Comparison of ENCODE assay signal across 12 cellular contexts in genomic region chr5:96692436-96692835, GRCh38. TPM values are rescaled to one million over a fixed set of nuclear protein-coding genes. Genes with fewer than 3 reads are reported as not detected.
A peak's percentile ranks its signal among the peaks of the same experiment; 100 is the strongest.
DNase-seq lines count a peak whose midpoint lies in the region; ATAC-seq, FAIRE-seq and TF ChIP-seq lines count a peak whose summit lies in the region.
"Had no signal": no experiment of that assay in that cellular context is flagged by ENCODE, and none has a peak within 500 bp of the region (broad histone marks: within the 10 kb centered on the region; RNA-seq: fewer than 3 reads in every experiment).

No MANE protein-coding gene starts in this region.

- intact Hi-C loops in PC-9 (cut with micrococcal nuclease; ENCODE audit: unreplicated experiment) (no loop called here), psoas muscle (cut with DNase I) (loop anchor here in 1 of 2 donors (5.0 kb wide), 1 partner anchor 1130 kb away; no protein-coding TSS in a partner anchor)

- no peak for FAIRE-seq in urothelium cell line (lab: Jason Lieb, UNC)

- H3K27ac ChIP-seq in PC-9 (peak overlapping the region; percentile 37), psoas muscle (peak overlapping the region; percentile 71)
- H3K27ac ChIP-seq: VCaP had no signal

- CTCF ChIA-PET in PC-9 (lab: Charles Lee), result no interaction called here

- POLR2A ChIA-PET in PC-9 (lab: Charles Lee; ENCODE audit: unreplicated experiment), result interaction anchor here (0.6 kb wide), 1 partner anchor 305 kb away, joined by 4 read pairs; no protein-coding TSS in a partner anchor

- peaks cover 9% of the 10 kb centered on the region; the same call in 1 of the 2 replicates for H4K20me1 ChIP-seq in PC-9 (ENCODE audit: insufficient read depth)

- H3K4me1 ChIP-seq in PC-9 (replicated peaks; ENCODE audit: insufficient read depth), result peaks cover 8% of the 10 kb centered on the region; the same call in 1 of the 2 replicates
- H3K4me1 ChIP-seq in psoas muscle, result peaks cover 29% of the 10 kb centered on the region
- H3K4me1 ChIP-seq: adrenal gland had no signal

- TF ChIP-seq CTCF in PC-9 (conservative IDR thresholded peaks at IDR 0.05) (no peak), psoas muscle (IDR thresholded peaks at IDR 0.05) (no peak)

- peak; percentile 79 to 92 (median 86) for ATAC-seq in psoas muscle

- H3K36me3 ChIP-seq in PC-9 (ENCODE audit: low read depth) (peaks cover 19% of the 10 kb centered on the region), psoas muscle (ENCODE audit: insufficient read depth in 1 of 2, low read depth in 1 of 2) (peaks cover 0 to 19% of the 10 kb centered on the region in 2 donors)

- H3K4me2 ChIP-seq in PC-9, result no peak overlapping the region

- BruUV-seq in PC-9 (replicated peaks; lab: Mats Ljungman, UMichigan), result no TSS peak

- DNase-seq in GM04503 (ENCODE audit: low read depth), result peak; percentile 47
- DNase-seq in PC-9, result peak in 1 of 2 experiments; percentile 63
- peak; percentile 48 for DNase-seq in fibroblast of gingiva (ENCODE audit: low read depth)
- no peak for DNase-seq in psoas muscle
- no peak for DNase-seq in DMS79 (lab: John Stamatoyannopoulos, UW)
- DNase-seq in NCI-H748 (lab: John Stamatoyannopoulos, UW; ENCODE audit: unreplicated experiment), result no peak
- DNase-seq in urothelium cell line (ENCODE audit: low spot score), result no peak
- DNase-seq: adrenal gland; effector memory CD4-positive, alpha-beta T cell; NCI-H1092 treated with DMSO at 0.1 percent for 48 hours; SHP77 had no signal

- H3F3A ChIP-seq in PC-9 (ENCODE audit: insufficient read depth, low read depth), result peaks cover 11% of the 10 kb centered on the region; the same call in 1 of the 2 replicates

- no peaks in the 10 kb centered on the region for H3K9me2 ChIP-seq in PC-9 (ENCODE audit: insufficient read depth)

- H3K79me2 ChIP-seq in PC-9 (ENCODE audit: low read depth), result peaks cover 48% of the 10 kb centered on the region

- no peak overlapping the region for H2AFZ ChIP-seq in PC-9

- no peak overlapping the region for H3K4me3 ChIP-seq in PC-9
- no peak overlapping the region for H3K4me3 ChIP-seq in psoas muscle
- H3K4me3 ChIP-seq: adrenal gland had no signal

- no peaks in the 10 kb centered on the region for H3K9me3 ChIP-seq in PC-9 (ENCODE audit: insufficient read depth, low read depth)
- no peaks in the 10 kb centered on the region for H3K9me3 ChIP-seq in psoas muscle
- H3K9me3 ChIP-seq: adrenal gland had no signal

- 82 to 97% (median 84%) methylated on average over 2 of the region's 2 CpGs for WGBS in psoas muscle, 3 donors

- H3K27me3 ChIP-seq in PC-9 (ENCODE audit: insufficient read depth, low read depth) (no peaks in the 10 kb centered on the region), psoas muscle (ENCODE audit: insufficient read depth in 3 of 3, low read length in 2 of 3) (no peaks in the 10 kb centered on the region)
- H3K27me3 ChIP-seq: adrenal gland had no signal

RNA-seq across cellular contexts. Expression of gene CAST, which starts 30.3 kb away (rescaled TPM):
- total RNA-seq in PC-9 (2021) (234 and 289 TPM in 2 replicates), psoas muscle (100 to 1,000 TPM; 193 to 447 (median 387) TPM)
- polyA plus RNA-seq in psoas muscle, result 100 to 1,000 TPM; 231 to 312 (median 291) TPM

Comparison
In these comparisons a context has a peak if more than half of its experiments do, and no peak if none do; other contexts are left out.
1. DNase-seq: peak in GM04503 (single experiment) and fibroblast of gingiva (single experiment); none in psoas muscle (0 of 2), DMS79 (single experiment), NCI-H748 (single experiment) and urothelium cell line (single experiment).